Comparison of ENCODE assay signal across 16 cellular contexts in the genomic region with DNA sequence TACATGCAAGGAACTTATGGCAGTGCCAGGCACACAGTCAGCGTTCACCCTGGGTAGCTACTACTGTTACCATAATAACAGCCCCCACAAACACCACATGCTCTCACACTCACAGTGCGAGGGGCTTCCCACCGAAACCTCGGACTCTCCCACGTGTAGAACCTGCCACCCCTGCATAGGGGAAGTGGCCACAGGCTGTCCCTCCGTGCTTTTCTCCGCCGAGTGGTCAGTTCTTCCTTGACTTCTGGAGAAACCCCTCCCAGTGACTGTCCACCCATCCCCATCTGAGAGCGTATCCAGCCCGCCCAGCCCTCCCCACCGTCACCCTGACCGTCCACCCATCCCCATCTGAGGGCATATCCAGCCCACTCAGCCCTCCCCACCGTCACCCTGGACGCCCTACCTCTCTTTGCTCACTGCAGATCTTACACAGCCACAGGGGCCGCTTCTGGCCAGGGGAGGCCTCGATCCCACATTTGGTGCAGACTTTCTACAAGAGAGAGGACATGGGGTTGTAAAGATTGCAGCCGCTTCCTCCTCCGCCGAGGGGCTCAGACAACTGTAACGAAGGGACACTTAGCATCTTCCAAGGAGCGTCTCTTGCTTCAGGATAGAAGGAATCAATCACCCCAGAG.
A peak's percentile ranks its signal among the peaks of the same experiment; 100 is the strongest.
DNase-seq lines count a peak whose midpoint lies in the region; ATAC-seq and TF ChIP-seq lines count a peak whose summit lies in the region.
"Had no signal": no experiment of that assay in that cellular context is flagged by ENCODE, and none has a peak within 500 bp of the region (broad histone marks: within the 10 kb centered on the region; RNA-seq: fewer than 3 reads in every experiment).

No MANE protein-coding gene starts in this region.

- WGBS in adrenal gland, 4 donors, result 88 to 91% (median 90%) methylated on average over 19 to 21 of the region's 21 CpGs

- no peak for TF ChIP-seq CTCF in adrenal gland (IDR thresholded peaks at IDR 0.05)
- no peak for TF ChIP-seq CTCF in osteoblast (IDR thresholded peaks at IDR 0.05; ENCODE audit: extremely low read depth, low read depth, low read length)

- peaks cover 0 to 12% of the 10 kb centered on the region in 2 donors for H3K4me1 ChIP-seq in adrenal gland (replicated peaks in 1 of 2)
- no peaks in the 10 kb centered on the region for H3K4me1 ChIP-seq in osteoblast (ENCODE audit: insufficient read depth, low read length)

- intact Hi-C loops in adrenal gland (cut with DNase I), result no loop called here

- H3K27ac ChIP-seq in adrenal gland (no peak overlapping the region), osteoblast (ENCODE audit: low read depth, low read length) (no peak overlapping the region)
- H3K27ac ChIP-seq: C4-2B had no signal

- no peak for ATAC-seq in activated naive CD4-positive, alpha-beta T cell treated with anti-CD3 and anti-CD28 coated beads, Interleukin-2, amount 50 U/mL, for 72 hours
- no peak for ATAC-seq in GM21360 (IDR thresholded peaks at IDR 0.05; ENCODE audit: unreplicated experiment)
- ATAC-seq: K562, PC-3 had no signal

- no peaks in the 10 kb centered on the region for H3K9me3 ChIP-seq in adrenal gland (replicated peaks in 1 of 3)
- H3K9me3 ChIP-seq in osteoblast (ENCODE audit: low read depth, low read length), result no peaks in the 10 kb centered on the region

- no peak for TF ChIP-seq POLR2A in adrenal gland (IDR thresholded peaks at IDR 0.05)

- DNase-seq in activated naive CD4-positive, alpha-beta T cell treated with anti-CD3 and anti-CD28 coated beads, Interleukin-2, amount 10 ng/mL, durations not matched to agents 7 days and 5 days, result peak; percentile 9
- no peak for DNase-seq in activated naive CD4-positive, alpha-beta T cell treated with anti-CD3 and anti-CD28 coated beads, Interleukin-2, amount 50 U/mL, for 72 hours (ENCODE audit: low spot score in 2 of 2)
- peak in 5 of 7 donors; percentile 5 to 45 (median 10) for DNase-seq in adrenal gland
- peak; percentile 50 for DNase-seq in osteoblast (ENCODE audit: insufficient read length, low spot score, missing footprints)
- peak; percentile 37 for DNase-seq in ureter (ENCODE audit: low spot score)
- DNase-seq in activated naive CD8-positive, alpha-beta T cell treated with anti-CD3 and anti-CD28 coated beads for 36 hours, result no peak
- no peak for DNase-seq in NCI-H146 treated with DMSO at 0.1 percent for 48 hours (lab: John Stamatoyannopoulos, UW; ENCODE audit: unreplicated experiment)
- DNase-seq: GOT3, NCI-H1417 treated with DMSO at 0.1 percent for 48 hours, NCI-H2029 treated with DMSO at 0.1 percent for 48 hours, NCI-H510A, NCI-H774, PC-3 had no signal

- no peaks in the 10 kb centered on the region for H3K4me1 Mint-ChIP-seq in activated naive CD4-positive, alpha-beta T cell treated with anti-CD3 and anti-CD28 coated beads, Interleukin-2, amount 10 ng/mL, durations not matched to agents 7 days and 5 days
- H3K4me1 Mint-ChIP-seq in activated naive CD8-positive, alpha-beta T cell treated with anti-CD3 and anti-CD28 coated beads for 36 hours, result no peaks in the 10 kb centered on the region

- no peaks in the 10 kb centered on the region for H3K79me2 ChIP-seq in osteoblast (ENCODE audit: insufficient read depth, low read length)

- H3K4me2 ChIP-seq in osteoblast (ENCODE audit: insufficient read depth, low read length), result no peak overlapping the region

- H3K9me3 Mint-ChIP-seq in activated naive CD4-positive, alpha-beta T cell treated with anti-CD3 and anti-CD28 coated beads, Interleukin-2, amount 10 ng/mL, durations not matched to agents 7 days and 5 days, result no peaks in the 10 kb centered on the region
- no peaks in the 10 kb centered on the region for H3K9me3 Mint-ChIP-seq in activated naive CD4-positive, alpha-beta T cell treated with anti-CD3 and anti-CD28 coated beads, Interleukin-2, amount 50 U/mL, for 72 hours
- H3K9me3 Mint-ChIP-seq in activated naive CD8-positive, alpha-beta T cell treated with anti-CD3 and anti-CD28 coated beads for 36 hours, result no peaks in the 10 kb centered on the region

- no peaks in the 10 kb centered on the region for H3K27me3 Mint-ChIP-seq in activated naive CD4-positive, alpha-beta T cell treated with anti-CD3 and anti-CD28 coated beads, Interleukin-2, amount 10 ng/mL, durations not matched to agents 7 days and 5 days
- no peaks in the 10 kb centered on the region for H3K27me3 Mint-ChIP-seq in activated naive CD8-positive, alpha-beta T cell treated with anti-CD3 and anti-CD28 coated beads for 36 hours

- H3K4me3 Mint-ChIP-seq in activated naive CD4-positive, alpha-beta T cell treated with anti-CD3 and anti-CD28 coated beads, Interleukin-2, amount 10 ng/mL, durations not matched to agents 7 days and 5 days, result no peak overlapping the region
- H3K4me3 Mint-ChIP-seq in activated naive CD8-positive, alpha-beta T cell treated with anti-CD3 and anti-CD28 coated beads for 36 hours, result no peak overlapping the region

- H3K36me3 ChIP-seq in adrenal gland (replicated peaks in 1 of 2), result no peaks in the 10 kb centered on the region
- no peaks in the 10 kb centered on the region for H3K36me3 ChIP-seq in osteoblast (ENCODE audit: insufficient read depth, low read length)

- no peaks in the 10 kb centered on the region for H3K36me3 Mint-ChIP-seq in activated naive CD4-positive, alpha-beta T cell treated with anti-CD3 and anti-CD28 coated beads, Interleukin-2, amount 10 ng/mL, durations not matched to agents 7 days and 5 days
- H3K36me3 Mint-ChIP-seq in activated naive CD4-positive, alpha-beta T cell treated with anti-CD3 and anti-CD28 coated beads, Interleukin-2, amount 50 U/mL, for 72 hours, result no peaks in the 10 kb centered on the region
- H3K36me3 Mint-ChIP-seq in activated naive CD8-positive, alpha-beta T cell treated with anti-CD3 and anti-CD28 coated beads for 36 hours, result no peaks in the 10 kb centered on the region

- CTCF ChIA-PET in activated naive CD4-positive, alpha-beta T cell treated with anti-CD3 and anti-CD28 coated beads, Interleukin-2, amount 10 ng/mL, durations not matched to agents 7 days and 5 days (lab: Charles Lee), result no interaction called here

- H3K27me3 ChIP-seq in adrenal gland (no peaks in the 10 kb centered on the region), osteoblast (ENCODE audit: insufficient read depth, low read length) (peaks cover 3% of the 10 kb centered on the region)

- no peak overlapping the region for H3K27ac Mint-ChIP-seq in activated naive CD4-positive, alpha-beta T cell treated with anti-CD3 and anti-CD28 coated beads, Interleukin-2, amount 10 ng/mL, durations not matched to agents 7 days and 5 days
- no peak overlapping the region for H3K27ac Mint-ChIP-seq in activated naive CD4-positive, alpha-beta T cell treated with anti-CD3 and anti-CD28 coated beads, Interleukin-2, amount 50 U/mL, for 72 hours
- H3K27ac Mint-ChIP-seq in activated naive CD8-positive, alpha-beta T cell treated with anti-CD3 and anti-CD28 coated beads for 36 hours, result no peak overlapping the region

- H4K20me1 ChIP-seq in osteoblast (ENCODE audit: insufficient read depth, low read length), result no peaks in the 10 kb centered on the region

- H2AFZ ChIP-seq in osteoblast (ENCODE audit: low read length), result no peak overlapping the region

- H3K4me3 ChIP-seq in adrenal gland, result no peak overlapping the region
- no peak overlapping the region for H3K4me3 ChIP-seq in osteoblast (ENCODE audit: insufficient read depth, low read length)
- H3K4me3 ChIP-seq: K562 had no signal

Comparison
In these comparisons a context has a peak if more than half of its experiments do, and no peak if none do; other contexts are left out.
1. DNase-seq: peak in activated naive CD4-positive, alpha-beta T cell treated with anti-CD3 and anti-CD28 coated beads, Interleukin-2, amount 10 ng/mL, durations not matched to agents 7 days and 5 days (single experiment), adrenal gland (5 of 7), osteoblast (single experiment) and ureter (single experiment); none in activated naive CD4-positive, alpha-beta T cell treated with anti-CD3 and anti-CD28 coated beads, Interleukin-2, amount 50 U/mL, for 72 hours (0 of 2), activated naive CD8-positive, alpha-beta T cell treated with anti-CD3 and anti-CD28 coated beads for 36 hours (single experiment) and NCI-H146 treated with DMSO at 0.1 percent for 48 hours (single experiment).